In genomic region chr22:29463487-29464088, GRCh38 we compare ENCODE assay signal across 36 cellular contexts. TPM values are rescaled to one million over a fixed set of nuclear protein-coding genes. Genes with fewer than 3 reads are reported as not detected.
"Had no signal": no experiment of that assay in that cellular context is flagged by ENCODE, and none has a peak within 500 bp of the region (broad histone marks: within the 10 kb centered on the region; RNA-seq: fewer than 3 reads in every experiment).

No MANE protein-coding gene starts in this region.

- H3K9me3 ChIP-seq: ascending aorta, Peyer's patch had no signal

- H3K27me3 ChIP-seq: ascending aorta, Peyer's patch had no signal

- H3K4me3 ChIP-seq: ascending aorta, K562, Peyer's patch had no signal

- H3K36me3 Mint-ChIP-seq: activated CD8-positive, alpha-beta memory T cell treated with anti-CD3 and anti-CD28 coated beads, Interleukin-2, amount 10 ng/mL, durations not matched to agents 7 days and 5 days; activated naive CD4-positive, alpha-beta T cell treated with anti-CD3 and anti-CD28 coated beads, Interleukin-2, amount 50 U/mL, for 24 hours; activated naive CD8-positive, alpha-beta T cell treated with anti-CD3 and anti-CD28 coated beads, Interleukin-2, amount 10 ng/mL, durations not matched to agents 7 days and 5 days had no signal

- H3K4me1 Mint-ChIP-seq: activated CD4-positive, alpha-beta memory T cell treated with anti-CD3 and anti-CD28 coated beads, Interleukin-2, amount 10 ng/mL, durations not matched to agents 7 days and 5 days; activated CD8-positive, alpha-beta memory T cell treated with anti-CD3 and anti-CD28 coated beads, Interleukin-2, amount 10 ng/mL, durations not matched to agents 7 days and 5 days; activated naive CD4-positive, alpha-beta T cell treated with anti-CD3 and anti-CD28 coated beads, Interleukin-2, amount 50 U/mL, for 24 hours; activated naive CD8-positive, alpha-beta T cell treated with anti-CD3 and anti-CD28 coated beads, Interleukin-2, amount 10 ng/mL, durations not matched to agents 7 days and 5 days; activated T-helper 17 cell treated with anti-CD3 and anti-CD28 coated beads, Interleukin-2, amount 50 U/mL, for 72 hours had no signal

- FAIRE-seq: K562 had no signal

- DNase-seq: activated CD4-positive, alpha-beta memory T cell treated with anti-CD3 and anti-CD28 coated beads, Interleukin-2, amount 10 ng/mL, durations not matched to agents 7 days and 5 days; activated CD4-positive, alpha-beta T cell treated with anti-CD3 and anti-CD28 coated beads for 1 hour; activated CD4-positive, alpha-beta T cell treated with anti-CD3 and anti-CD28 coated beads for 48 hours; activated CD4-positive, CD25-positive, alpha-beta regulatory T cell; activated CD8-positive, alpha-beta memory T cell treated with anti-CD3 and anti-CD28 coated beads for 24 hours; activated CD8-positive, alpha-beta memory T cell treated with anti-CD3 and anti-CD28 coated beads, Interleukin-2, amount 10 ng/mL, durations not matched to agents 7 days and 5 days; activated CD8-positive, alpha-beta memory T cell treated with anti-CD3 and anti-CD28 coated beads, Interleukin-2, amount 50 U/mL, for 48 hours; activated effector memory CD4-positive, alpha-beta T cell treated with anti-CD3 and anti-CD28 coated beads, Interleukin-2, amount 50 U/mL, for 16 hours; activated naive CD4-positive, alpha-beta T cell; activated naive CD8-positive, alpha-beta T cell treated with anti-CD3 and anti-CD28 coated beads, Interleukin-2, amount 10 ng/mL, durations not matched to agents 7 days and 5 days; activated T-cell treated with anti-CD3 and anti-CD28 coated beads, Interleukin-2, amount 50 U/mL, for 72 hours; amygdala; cerebellar nuclear complex; NCI-H1105; NCI-H1417 treated with DMSO at 0.1 percent for 48 hours; NCI-H1694; NCI-H2029; NCI-H510A; NCI-H526; NCI-H748 treated with DMSO at 0.1 percent for 48 hours; NK-92 treated with Interleukin-12 subunit alpha and Interleukin-12 subunit beta, amount 100 ng/mL, for 24 hours; PC-3; Peyer's patch; SW 1271; T-helper 1 cell; T-helper 2 cell; T-helper 9 cell had no signal

- ATAC-seq: activated CD8-positive, alpha-beta memory T cell treated with anti-CD3 and anti-CD28 coated beads, Interleukin-2, amount 10 ng/mL, durations not matched to agents 7 days and 5 days; activated T-cell treated with anti-CD3 and anti-CD28 coated beads, Interleukin-2, amount 50 U/mL, for 72 hours; activated T-helper 17 cell treated with anti-CD3 and anti-CD28 coated beads, Interleukin-2, amount 50 U/mL, for 72 hours; K562; PC-3; Right ventricle myocardium inferior had no signal

- H3K27ac ChIP-seq: ascending aorta, Peyer's patch, RWPE1, VCaP had no signal

- H3K4me1 ChIP-seq: ascending aorta, Peyer's patch had no signal

- H3K4me3 Mint-ChIP-seq: activated CD4-positive, alpha-beta memory T cell treated with anti-CD3 and anti-CD28 coated beads, Interleukin-2, amount 10 ng/mL, durations not matched to agents 7 days and 5 days; activated CD8-positive, alpha-beta memory T cell treated with anti-CD3 and anti-CD28 coated beads, Interleukin-2, amount 10 ng/mL, durations not matched to agents 7 days and 5 days; activated naive CD4-positive, alpha-beta T cell treated with anti-CD3 and anti-CD28 coated beads, Interleukin-2, amount 50 U/mL, for 24 hours; activated naive CD8-positive, alpha-beta T cell treated with anti-CD3 and anti-CD28 coated beads, Interleukin-2, amount 10 ng/mL, durations not matched to agents 7 days and 5 days; activated T-cell treated with anti-CD3 and anti-CD28 coated beads, Interleukin-2, amount 50 U/mL, for 72 hours; activated T-helper 17 cell treated with anti-CD3 and anti-CD28 coated beads, Interleukin-2, amount 50 U/mL, for 72 hours had no signal

- H3K36me3 ChIP-seq: ascending aorta, Peyer's patch had no signal

- H3K9me3 Mint-ChIP-seq: activated CD4-positive, alpha-beta memory T cell treated with anti-CD3 and anti-CD28 coated beads, Interleukin-2, amount 10 ng/mL, durations not matched to agents 7 days and 5 days; activated naive CD4-positive, alpha-beta T cell treated with anti-CD3 and anti-CD28 coated beads, Interleukin-2, amount 50 U/mL, for 24 hours; activated naive CD8-positive, alpha-beta T cell treated with anti-CD3 and anti-CD28 coated beads, Interleukin-2, amount 10 ng/mL, durations not matched to agents 7 days and 5 days; activated T-cell treated with anti-CD3 and anti-CD28 coated beads, Interleukin-2, amount 50 U/mL, for 72 hours; activated T-helper 17 cell treated with anti-CD3 and anti-CD28 coated beads, Interleukin-2, amount 50 U/mL, for 72 hours had no signal

- H3K27ac Mint-ChIP-seq: activated CD4-positive, alpha-beta memory T cell treated with anti-CD3 and anti-CD28 coated beads, Interleukin-2, amount 10 ng/mL, durations not matched to agents 7 days and 5 days; activated CD8-positive, alpha-beta memory T cell treated with anti-CD3 and anti-CD28 coated beads, Interleukin-2, amount 10 ng/mL, durations not matched to agents 7 days and 5 days; activated naive CD4-positive, alpha-beta T cell treated with anti-CD3 and anti-CD28 coated beads, Interleukin-2, amount 50 U/mL, for 24 hours; activated naive CD8-positive, alpha-beta T cell treated with anti-CD3 and anti-CD28 coated beads, Interleukin-2, amount 10 ng/mL, durations not matched to agents 7 days and 5 days; activated T-cell treated with anti-CD3 and anti-CD28 coated beads, Interleukin-2, amount 50 U/mL, for 72 hours; activated T-helper 17 cell treated with anti-CD3 and anti-CD28 coated beads, Interleukin-2, amount 50 U/mL, for 72 hours had no signal

- H3K27me3 Mint-ChIP-seq: activated CD4-positive, alpha-beta memory T cell treated with anti-CD3 and anti-CD28 coated beads, Interleukin-2, amount 10 ng/mL, durations not matched to agents 7 days and 5 days; activated naive CD4-positive, alpha-beta T cell treated with anti-CD3 and anti-CD28 coated beads, Interleukin-2, amount 50 U/mL, for 24 hours; activated T-helper 17 cell treated with anti-CD3 and anti-CD28 coated beads, Interleukin-2, amount 50 U/mL, for 72 hours had no signal

RNA-seq across cellular contexts. Expression of gene NEFH, which starts 16.4 kb away (rescaled TPM):
- total RNA-seq: M059J, PC-3 had no signal

RNA-seq across cellular contexts. Expression of gene RFPL1, which starts 25.2 kb away (rescaled TPM):
- total RNA-seq: activated CD4-positive, alpha-beta memory T cell treated with anti-CD3 and anti-CD28 coated beads, Interleukin-2, amount 10 ng/mL, durations not matched to agents 7 days and 5 days; activated CD8-positive, alpha-beta memory T cell treated with anti-CD3 and anti-CD28 coated beads, Interleukin-2, amount 10 ng/mL, durations not matched to agents 7 days and 5 days; activated naive CD8-positive, alpha-beta T cell treated with anti-CD3 and anti-CD28 coated beads, Interleukin-2, amount 10 ng/mL, durations not matched to agents 7 days and 5 days; activated T-cell treated with anti-CD3 and anti-CD28 coated beads, Interleukin-2, amount 50 U/mL, for 72 hours; activated T-helper 17 cell treated with anti-CD3 and anti-CD28 coated beads, Interleukin-2, amount 50 U/mL, for 72 hours; ascending aorta; cardiac septum; K562; M059J; PC-3; Peyer's patch; Right ventricle myocardium inferior had no signal
- polyA plus RNA-seq: K562 had no signal
